In the genomic region with DNA sequence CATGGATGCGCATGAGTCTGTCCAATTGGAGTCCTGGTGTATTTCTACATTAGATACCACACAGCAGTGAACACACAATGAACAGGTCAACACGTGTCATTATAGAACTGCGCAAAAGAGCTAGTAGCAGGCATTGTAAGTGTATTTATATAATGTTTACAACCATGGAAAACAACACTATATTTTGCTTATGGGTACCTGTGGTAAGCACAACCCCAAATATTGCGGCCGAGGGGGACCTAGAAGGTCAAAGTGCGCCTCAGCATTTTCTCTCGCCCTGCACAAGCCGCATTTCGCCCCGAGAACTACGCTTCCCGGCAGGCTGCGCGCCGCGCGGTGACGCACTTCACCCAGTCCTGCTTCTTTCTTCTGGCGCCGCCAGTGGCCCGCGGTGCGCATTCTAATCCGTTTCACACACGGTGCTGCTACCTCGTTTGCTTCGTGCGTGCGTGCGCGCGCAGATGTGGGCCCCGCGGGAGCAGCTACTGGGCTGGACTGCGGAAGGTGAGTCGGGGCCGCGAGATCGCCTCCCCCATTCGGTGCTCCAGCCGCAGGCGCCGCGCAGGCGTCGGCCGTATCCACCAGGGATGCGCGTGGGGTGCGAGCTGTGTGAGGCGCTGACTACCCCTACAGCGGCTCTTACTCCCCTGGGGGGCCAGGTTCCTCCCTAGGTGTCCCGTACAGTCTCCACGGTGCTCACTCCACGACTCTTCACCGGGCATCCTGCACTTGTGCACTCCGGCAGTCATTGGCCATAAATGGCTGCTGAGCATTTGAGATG, we compare ENCODE assay signal across 8 cellular contexts. TPM values are rescaled to one million over a fixed set of nuclear protein-coding genes. Genes with fewer than 3 reads are reported as not detected.
A peak's percentile ranks its signal among the peaks of the same experiment; 100 is the strongest.
DNase-seq lines count a peak whose midpoint lies in the region; ATAC-seq lines count a peak whose summit lies in the region.

Gene ZNF589, plus strand, starts transcription at position 394 of the 781 bp plus-strand sequence. Its CDS starts 68 bp downstream, at position 462.

- ATAC-seq in GM19025 (IDR thresholded peaks at IDR 0.05; ENCODE audit: low read depth, unreplicated experiment) (peak; percentile 95), HG03342 (IDR thresholded peaks at IDR 0.05; ENCODE audit: unreplicated experiment) (peak; percentile 89)

- DNase-seq in AG20443 (ENCODE audit: low spot score) (peak; percentile 92), NCI-H446 treated with DMSO at 0.1 percent for 48 hours (lab: John Stamatoyannopoulos, UW) (peak; percentile 45), cerebellum (ENCODE audit: low spot score) (peak; percentile 92), kidney glomerular epithelial cell (lab: John Stamatoyannopoulos, UW) (peak; percentile 91)
- DNase-seq in activated CD4-positive, CD25-positive, alpha-beta regulatory T cell treated with anti-CD3 and anti-CD28 coated beads, Interleukin-2, amount 50 U/mL, for 72 hours, result peak; percentile 92
- DNase-seq in stimulated activated CD4-positive, alpha-beta T cell treated with anti-CD3 and anti-CD28 coated beads, Interleukin-1b, Interleukin-23, amount 100 ng/mL, for 4 hours (ENCODE audit: low read depth in 2 of 2), result peak; percentile 83 to 94

RNA-seq across cellular contexts. Expression of gene ZNF589, which starts in this region (rescaled TPM):
- total RNA-seq in cerebellum, result 18.5 TPM

Comparison
In these comparisons a context has a peak if more than half of its experiments do, and no peak if none do; other contexts are left out.
1. Peak in every context shown above with its lines: DNase-seq and ATAC-seq.